ENCODE assay signal across 7 cellular contexts in the genomic region with DNA sequence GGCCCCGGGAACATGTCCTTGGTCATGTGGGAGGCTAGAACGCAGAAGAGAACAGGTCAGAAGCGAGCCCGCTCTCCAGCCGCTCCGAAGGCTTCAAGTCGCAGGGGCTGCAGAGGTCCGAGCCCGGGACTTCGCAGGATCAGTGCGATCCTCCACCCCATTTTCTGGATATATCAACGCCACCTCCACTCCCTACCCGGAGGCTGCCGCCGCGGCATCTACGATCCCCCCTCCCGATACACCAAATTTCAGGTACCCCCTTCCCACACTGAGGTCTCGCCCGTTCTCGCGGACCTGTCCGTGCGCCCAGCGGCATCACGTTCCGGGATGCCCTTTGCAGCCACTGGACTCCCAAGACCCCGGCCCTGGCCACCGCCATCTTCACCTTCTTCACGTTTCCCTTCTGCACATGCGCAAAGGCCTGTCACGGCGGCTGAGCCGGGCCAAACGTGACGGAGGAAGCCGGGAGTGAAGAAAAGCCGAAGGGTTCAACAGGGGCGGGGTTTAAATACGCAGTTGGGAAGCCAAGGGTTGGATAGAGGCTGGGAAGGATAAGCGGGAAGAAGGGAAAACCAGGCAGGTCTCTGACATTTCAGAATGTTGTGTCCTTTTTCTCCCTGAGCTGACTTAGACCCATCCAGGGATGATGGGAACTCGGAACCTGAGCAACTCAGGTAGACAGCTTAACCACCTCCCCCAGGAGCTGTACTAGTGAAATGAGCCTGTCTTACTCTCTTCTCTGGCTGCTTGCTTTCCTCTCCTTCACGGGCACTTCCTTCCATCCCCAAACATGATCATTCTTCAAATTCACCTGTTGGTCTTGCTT. TPM values are rescaled to one million over a fixed set of nuclear protein-coding genes. Genes with fewer than 3 reads are reported as not detected.
DNase-seq lines count a peak whose midpoint lies in the region; ATAC-seq, FAIRE-seq and TF ChIP-seq lines count a peak whose summit lies in the region.

A gene (minus strand): TSS at position 399 of the 826 bp plus-strand sequence. CDS start 20 bp downstream, at position 379.

- H3K36me3 Mint-ChIP-seq in dendritic cell treated with granulocyte-macrophage colony-stimulating factor and Interleukin-4, amounts not matched to agents 40 ng/mL and 50 ng/mL, for 4 days (ENCODE audit: low read depth), result peaks cover 45% of the 10 kb centered on the region

- H3K4me1 ChIP-seq in HepG2 (ENCODE audit: insufficient read depth, low read length), result peaks cover 30% of the 10 kb centered on the region

- ATAC-seq in GM18517 (IDR thresholded peaks at IDR 0.05; ENCODE audit: unreplicated experiment) (peak; percentile 50), HG03460 (IDR thresholded peaks at IDR 0.05; ENCODE audit: unreplicated experiment) (peak; percentile 69), HepG2 (peak; percentile 86)

- no peaks in the 10 kb centered on the region for H4K20me1 ChIP-seq in HepG2 (ENCODE audit: insufficient read depth, low read length)

- no peaks in the 10 kb centered on the region; a peak in 1 of 5 replicates for H3K27me3 ChIP-seq in HepG2 (ENCODE audit: control insufficient read depth in 1 of 2, insufficient read depth in 2 of 2, low read length in 2 of 2)

- under 1% methylated on average over 34 of the region's 43 CpGs for WGBS in HepG2 (ENCODE audit: low lambda C conversion rate)

- peak within 1 kb of the TSS; percentile 100 for H3K4me3 Mint-ChIP-seq in dendritic cell treated with granulocyte-macrophage colony-stimulating factor and Interleukin-4, amounts not matched to agents 40 ng/mL and 50 ng/mL, for 4 days

- DNase-seq in NCI-H82 treated with DMSO at 0.1 percent for 48 hours (lab: John Stamatoyannopoulos, UW; ENCODE audit: unreplicated experiment) (peak; percentile 56), HepG2 (ENCODE audit: low spot score) (peak; percentile 70)
- DNase-seq in activated CD4-positive, alpha-beta T cell treated with anti-CD3 and anti-CD28 coated beads, Interleukin-2, amount 50 U/mL, for 4 hours, result peak; percentile 81 to 85
- DNase-seq in stimulated activated CD4-positive, alpha-beta T cell treated with anti-CD3 and anti-CD28 coated beads, Interleukin-2, amount 100 ng/mL, for 48 hours, result peak; percentile 85 to 90

- peaks cover 18% of the 10 kb centered on the region for H3K79me2 ChIP-seq in HepG2 (ENCODE audit: insufficient read depth, low read length)

- intact Hi-C loops in dendritic cell treated with granulocyte-macrophage colony-stimulating factor and Interleukin-4, amounts not matched to agents 40 ng/mL and 50 ng/mL, for 4 days (cut with micrococcal nuclease), result loop anchor here (10.0 kb wide), 1 partner anchor 385 kb away; a partner anchor contains a TSS
- intact Hi-C loops in HepG2 (cut with micrococcal nuclease; ENCODE audit: unreplicated experiment), result no loop called here

- H3K27ac Mint-ChIP-seq in dendritic cell treated with granulocyte-macrophage colony-stimulating factor and Interleukin-4, amounts not matched to agents 40 ng/mL and 50 ng/mL, for 4 days, result peak within 1 kb of the TSS; percentile 94

- H3K9me3 Mint-ChIP-seq in dendritic cell treated with granulocyte-macrophage colony-stimulating factor and Interleukin-4, amounts not matched to agents 40 ng/mL and 50 ng/mL, for 4 days, result no peaks in the 10 kb centered on the region

- H3K27me3 Mint-ChIP-seq in dendritic cell treated with granulocyte-macrophage colony-stimulating factor and Interleukin-4, amounts not matched to agents 40 ng/mL and 50 ng/mL, for 4 days, result no peaks in the 10 kb centered on the region

- peaks cover 12% of the 10 kb centered on the region for H3K4me1 Mint-ChIP-seq in dendritic cell treated with granulocyte-macrophage colony-stimulating factor and Interleukin-4, amounts not matched to agents 40 ng/mL and 50 ng/mL, for 4 days (ENCODE audit: low read depth)

- peak within 1 kb of the TSS; percentile 79 for H3K9ac ChIP-seq in HepG2 (ENCODE audit: insufficient read depth, low read depth, low read length)

- POLR2A ChIA-PET in HepG2 (lab: Yijun Ruan, JAX), result interaction anchor here (1.6 kb wide), 1 partner anchor 11 kb away, joined by 4 read pairs; no protein-coding TSS in a partner anchor

- no peak for FAIRE-seq in HepG2 (lab: Jason Lieb, UNC)

- TF ChIP-seq RAD21 in HepG2 (CRISPR knock-in tag; IDR thresholded peaks at IDR 0.05), result no peak

- peak within 1 kb of the TSS; percentile 73 to 87 (median 86) for H3K4me3 ChIP-seq in HepG2 (replicated peaks in 1 of 3; ENCODE audit: insufficient read depth in 1 of 3, low read depth in 2 of 3, low read length in 3 of 3)

- peak within 1 kb of the TSS; percentile 34 for H3K27ac ChIP-seq in HepG2 (ENCODE audit: extremely low read length, insufficient read depth, low read length)

- 0 out of 2 replicates have a peak, but pooled peaks have one; percentile 10 for TF ChIP-seq CTCF in HepG2 (CRISPR knock-in tag; IDR thresholded peaks at IDR 0.05)

- CTCF ChIA-PET in HepG2 (lab: Yijun Ruan, JAX; ENCODE audit: low intra/inter-chr PET ratio, low total read pairs), result no interaction called here

- peaks cover 0 to 14% of the 10 kb centered on the region in 2 experiments; a peak in 4 of 5 replicates for H3K36me3 ChIP-seq in HepG2 (replicated peaks in 1 of 2; ENCODE audit: control insufficient read depth in 1 of 2, insufficient read depth in 2 of 2, low read length in 2 of 2)

- no TSS peak for BruUV-seq in HepG2 (replicated peaks; lab: Mats Ljungman, UMichigan)

- TF ChIP-seq POLR2A in HepG2 (IDR thresholded peaks at IDR 0.05; ENCODE audit: insufficient read depth in 1 of 2, low read depth in 2 of 2, low read length in 2 of 2), result peak; percentile 65 to 81; a peak in 3 of 4 replicates

- H3K9me3 ChIP-seq in HepG2 (ENCODE audit: low read length), result no peaks in the 10 kb centered on the region

- peak within 1 kb of the TSS; percentile 99 for H3K4me2 ChIP-seq in HepG2 (ENCODE audit: low read depth, low read length)

- H2AFZ ChIP-seq in HepG2 (ENCODE audit: low read length), result peak within 1 kb of the TSS; percentile 99

- TF ChIP-seq EP300 in HepG2 (IDR thresholded peaks at IDR 0.05; ENCODE audit: low read depth in 2 of 2, low read length in 2 of 2) (no peak), HepG2 (CRISPR knock-in tag; IDR thresholded peaks at IDR 0.05; ENCODE audit: borderline replicate concordance) (no peak)

- in situ Hi-C loops in HepG2 (cut with HindIII; ENCODE audit: extremely low pct_ligation_motif_present, low pct_unique_long_range_greater_than_20kb), result no loop called here

TF ChIP-seq in HepG2, 621 proteins besides CTCF, POLR2A, EP300 and RAD21 (continues in another document):
- no peak for TF ChIP-seq ZBTB42 (CRISPR knock-in tag; IDR thresholded peaks at IDR 0.05)
- no peak for TF ChIP-seq ZSCAN22 (CRISPR knock-in tag; IDR thresholded peaks at IDR 0.05)
- no peak for TF ChIP-seq MLLT10 (CRISPR knock-in tag; IDR thresholded peaks at IDR 0.05)
- no peak for TF ChIP-seq KDM1A (CRISPR knock-in tag; IDR thresholded peaks at IDR 0.05)
- TF ChIP-seq, protein P1, sequence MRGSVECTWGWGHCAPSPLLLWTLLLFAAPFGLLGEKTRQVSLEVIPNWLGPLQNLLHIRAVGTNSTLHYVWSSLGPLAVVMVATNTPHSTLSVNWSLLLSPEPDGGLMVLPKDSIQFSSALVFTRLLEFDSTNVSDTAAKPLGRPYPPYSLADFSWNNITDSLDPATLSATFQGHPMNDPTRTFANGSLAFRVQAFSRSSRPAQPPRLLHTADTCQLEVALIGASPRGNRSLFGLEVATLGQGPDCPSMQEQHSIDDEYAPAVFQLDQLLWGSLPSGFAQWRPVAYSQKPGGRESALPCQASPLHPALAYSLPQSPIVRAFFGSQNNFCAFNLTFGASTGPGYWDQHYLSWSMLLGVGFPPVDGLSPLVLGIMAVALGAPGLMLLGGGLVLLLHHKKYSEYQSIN (CRISPR knock-in tag; IDR thresholded peaks at IDR 0.05; ENCODE audit: borderline replicate concordance), result no peak
- no peak for TF ChIP-seq ZNF160 (CRISPR knock-in tag; IDR thresholded peaks at IDR 0.05)
- TF ChIP-seq, protein P2, sequence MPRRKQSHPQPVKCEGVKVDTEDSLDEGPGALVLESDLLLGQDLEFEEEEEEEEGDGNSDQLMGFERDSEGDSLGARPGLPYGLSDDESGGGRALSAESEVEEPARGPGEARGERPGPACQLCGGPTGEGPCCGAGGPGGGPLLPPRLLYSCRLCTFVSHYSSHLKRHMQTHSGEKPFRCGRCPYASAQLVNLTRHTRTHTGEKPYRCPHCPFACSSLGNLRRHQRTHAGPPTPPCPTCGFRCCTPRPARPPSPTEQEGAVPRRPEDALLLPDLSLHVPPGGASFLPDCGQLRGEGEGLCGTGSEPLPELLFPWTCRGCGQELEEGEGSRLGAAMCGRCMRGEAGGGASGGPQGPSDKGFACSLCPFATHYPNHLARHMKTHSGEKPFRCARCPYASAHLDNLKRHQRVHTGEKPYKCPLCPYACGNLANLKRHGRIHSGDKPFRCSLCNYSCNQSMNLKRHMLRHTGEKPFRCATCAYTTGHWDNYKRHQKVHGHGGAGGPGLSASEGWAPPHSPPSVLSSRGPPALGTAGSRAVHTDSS (CRISPR knock-in tag; conservative IDR thresholded peaks at IDR 0.05), result no peak

RNA-seq across cellular contexts. Expression of the gene that starts here (rescaled TPM):
- total RNA-seq in HepG2 (2016; rRNA removed; fragmentation: Illumina TruSeq; extraction: Trizol), result 216 and 222 TPM in 2 replicates
- 214 and 229 TPM in 2 replicates for total RNA-seq in HepG2 (2016; cell fraction: cytosol; rRNA removed; fragmentation: Illumina TruSeq; extraction: Trizol; ENCODE audit: low read depth)
- total RNA-seq in HepG2 (2016; cell fraction: insoluble cytoplasmic fraction; rRNA removed; fragmentation: Illumina TruSeq; extraction: Trizol), result 217 and 240 TPM in 2 replicates
- total RNA-seq in HepG2 (2016; cell fraction: membrane; rRNA removed; fragmentation: Illumina TruSeq; extraction: Trizol), result 124 and 145 TPM in 2 replicates
- 85.9 and 90.2 TPM in 2 replicates for total RNA-seq in HepG2 (2016; cell fraction: nucleus; rRNA removed; fragmentation: Illumina TruSeq; extraction: Trizol)
- polyA plus RNA-seq in HepG2 (2011; rRNA removed), result 197 and 210 TPM in 2 replicates
- polyA plus RNA-seq in HepG2 (2011; cell fraction: cytosol; rRNA removed), result 254 and 343 TPM in 2 replicates
- 99.7 and 123 TPM in 2 replicates for polyA plus RNA-seq in HepG2 (2011; cell fraction: nucleus; rRNA removed)
- 111 and 145 TPM in 2 replicates for polyA plus RNA-seq in HepG2 (2012)
- polyA plus RNA-seq in HepG2 (2016; cell fraction: cytosol; fragmentation: Illumina TruSeq; extraction: Trizol; ENCODE audit: low read depth), result 227 and 238 TPM in 2 replicates
- 243 and 299 TPM in 2 replicates for polyA plus RNA-seq in HepG2 (2016; cell fraction: insoluble cytoplasmic fraction; fragmentation: Illumina TruSeq; extraction: Trizol; ENCODE audit: low read depth)
- polyA plus RNA-seq in HepG2 (2016; cell fraction: membrane; fragmentation: Illumina TruSeq; extraction: Trizol; ENCODE audit: low read depth), result 128 and 140 TPM in 2 replicates
- 156 and 175 TPM in 2 replicates for polyA plus RNA-seq in HepG2 (2016; cell fraction: nucleus; fragmentation: Illumina TruSeq; extraction: Trizol; ENCODE audit: insufficient read depth, low read depth)
- polyA minus RNA-seq in HepG2 (2011; rRNA and poly(A)+ RNA removed; ENCODE audit: low replicate concordance), result 152 and 277 TPM in 2 replicates
- polyA minus RNA-seq in HepG2 (2011; cell fraction: cytosol; rRNA and poly(A)+ RNA removed), result 35.1 and 42.8 TPM in 2 replicates
- polyA minus RNA-seq in HepG2 (2011; cell fraction: nucleus; rRNA and poly(A)+ RNA removed), result 39.4 and 47.6 TPM in 2 replicates

Comparison
In these comparisons a context has a peak if more than half of its experiments do, and no peak if none do; other contexts are left out.
1. Peak in every context shown above with its lines: DNase-seq, ATAC-seq, H3K4me3 ChIP-seq and H3K27ac ChIP-seq.